ENCODE assay signal across 8 cellular contexts in genomic region chr6:155142163-155142901, GRCh38.
DNase-seq lines count a peak whose midpoint lies in the region; ATAC-seq lines count a peak whose summit lies in the region.

No MANE protein-coding gene starts in this region.

- H3K4me1 Mint-ChIP-seq in activated T-cell treated with anti-CD3 and anti-CD28 coated beads, Interleukin-2, amount 50 U/mL, for 24 hours (ENCODE audit: low read depth), result peaks cover 34% of the 10 kb centered on the region
- H3K4me1 Mint-ChIP-seq in activated naive CD8-positive, alpha-beta T cell treated with anti-CD3 and anti-CD28 coated beads, Interleukin-2, amount 10 ng/mL, durations not matched to agents 7 days and 5 days, result peaks cover 14% of the 10 kb centered on the region

- no peak for ATAC-seq in activated naive CD8-positive, alpha-beta T cell treated with anti-CD3 and anti-CD28 coated beads, Interleukin-2, amount 10 ng/mL, durations not matched to agents 7 days and 5 days (ENCODE audit: low read depth)

- H3K4me3 ChIP-seq in stomach smooth muscle (ENCODE audit: low read length in 2 of 2), result peak overlapping the region; percentile 33 to 50

- peak overlapping the region; percentile 2 for H3K27ac Mint-ChIP-seq in activated T-cell treated with anti-CD3 and anti-CD28 coated beads, Interleukin-2, amount 50 U/mL, for 24 hours
- peak overlapping the region; percentile 94 for H3K27ac Mint-ChIP-seq in activated naive CD8-positive, alpha-beta T cell treated with anti-CD3 and anti-CD28 coated beads, Interleukin-2, amount 10 ng/mL, durations not matched to agents 7 days and 5 days

- peak overlapping the region in 1 of 2 donors; percentile 13 for H3K9ac ChIP-seq in stomach smooth muscle (ENCODE audit: low read length in 2 of 2)

- H3K4me3 Mint-ChIP-seq in activated T-cell treated with anti-CD3 and anti-CD28 coated beads, Interleukin-2, amount 50 U/mL, for 24 hours, result no peak overlapping the region
- peak overlapping the region; percentile 37 for H3K4me3 Mint-ChIP-seq in activated naive CD8-positive, alpha-beta T cell treated with anti-CD3 and anti-CD28 coated beads, Interleukin-2, amount 10 ng/mL, durations not matched to agents 7 days and 5 days

- no peaks in the 10 kb centered on the region for H3K27me3 Mint-ChIP-seq in activated T-cell treated with anti-CD3 and anti-CD28 coated beads, Interleukin-2, amount 50 U/mL, for 24 hours
- no peaks in the 10 kb centered on the region for H3K27me3 Mint-ChIP-seq in activated naive CD8-positive, alpha-beta T cell treated with anti-CD3 and anti-CD28 coated beads, Interleukin-2, amount 10 ng/mL, durations not matched to agents 7 days and 5 days

- POLR2A ChIA-PET in activated naive CD8-positive, alpha-beta T cell treated with anti-CD3 and anti-CD28 coated beads, Interleukin-2, amount 10 ng/mL, durations not matched to agents 7 days and 5 days (lab: Charles Lee), result interaction anchor here (0.8 kb wide), 1 partner anchor 12 kb away, joined by 4 read pairs; no protein-coding TSS in a partner anchor

- H3K9me3 ChIP-seq in stomach smooth muscle (ENCODE audit: control insufficient read depth in 2 of 2, low read length in 2 of 2), result no peaks in the 10 kb centered on the region

- no peaks in the 10 kb centered on the region for H3K36me3 ChIP-seq in stomach smooth muscle (ENCODE audit: control insufficient read depth in 2 of 2, insufficient read depth in 2 of 2, low read length in 2 of 2)

- peaks cover 47% of the 10 kb centered on the region for H3K36me3 Mint-ChIP-seq in activated T-cell treated with anti-CD3 and anti-CD28 coated beads, Interleukin-2, amount 50 U/mL, for 24 hours (ENCODE audit: low read depth)
- H3K36me3 Mint-ChIP-seq in activated naive CD8-positive, alpha-beta T cell treated with anti-CD3 and anti-CD28 coated beads, Interleukin-2, amount 10 ng/mL, durations not matched to agents 7 days and 5 days, result no peaks in the 10 kb centered on the region

- no peaks in the 10 kb centered on the region for H3K27me3 ChIP-seq in stomach smooth muscle (ENCODE audit: control insufficient read depth in 1 of 2, insufficient read depth in 2 of 2, low read length in 2 of 2)

- H3K4me1 ChIP-seq in stomach smooth muscle (ENCODE audit: control insufficient read depth, insufficient read depth, low read length), result peaks cover 11% of the 10 kb centered on the region

- H3K9me3 Mint-ChIP-seq in activated T-cell treated with anti-CD3 and anti-CD28 coated beads, Interleukin-2, amount 50 U/mL, for 24 hours, result peaks cover 2% of the 10 kb centered on the region
- H3K9me3 Mint-ChIP-seq in activated naive CD8-positive, alpha-beta T cell treated with anti-CD3 and anti-CD28 coated beads, Interleukin-2, amount 10 ng/mL, durations not matched to agents 7 days and 5 days, result no peaks in the 10 kb centered on the region

- DNase-seq in activated T-cell treated with anti-CD3 and anti-CD28 coated beads, Interleukin-2, amount 50 U/mL, for 24 hours, result no peak
- DNase-seq in activated T-cell treated with anti-CD3 and anti-CD28 coated beads, Interleukin-2, amount 50 U/mL, for 1 hour, result no peak
- no peak for DNase-seq in activated naive CD8-positive, alpha-beta T cell treated with anti-CD3 and anti-CD28 coated beads, Interleukin-2, amount 10 ng/mL, durations not matched to agents 7 days and 5 days
- peak; percentile 95 to 99 for DNase-seq in lung microvascular endothelial cell (ENCODE audit: low read depth in 2 of 2)
- DNase-seq in NCI-H187 (lab: John Stamatoyannopoulos, UW), result no peak
- DNase-seq in NCI-H128 (lab: John Stamatoyannopoulos, UW; ENCODE audit: unreplicated experiment), result no peak
- DNase-seq in NCI-H187 treated with DMSO at 0.1 percent for 48 hours (lab: John Stamatoyannopoulos, UW), result no peak

- H3K27ac ChIP-seq in stomach smooth muscle (ENCODE audit: low read length), result peak overlapping the region; percentile 55

Comparison
In these comparisons a context has a peak if more than half of its experiments do, and no peak if none do; other contexts are left out.
1. DNase-seq: peak in lung microvascular endothelial cell (2 of 2); none in activated T-cell treated with anti-CD3 and anti-CD28 coated beads, Interleukin-2, amount 50 U/mL, for 24 hours (single experiment), activated T-cell treated with anti-CD3 and anti-CD28 coated beads, Interleukin-2, amount 50 U/mL, for 1 hour (single experiment), activated naive CD8-positive, alpha-beta T cell treated with anti-CD3 and anti-CD28 coated beads, Interleukin-2, amount 10 ng/mL, durations not matched to agents 7 days and 5 days (single experiment), NCI-H187 (0 of 2), NCI-H128 (single experiment) and NCI-H187 treated with DMSO at 0.1 percent for 48 hours (single experiment).